8 cellular contexts compared by ENCODE assay signal in the genomic region with DNA sequence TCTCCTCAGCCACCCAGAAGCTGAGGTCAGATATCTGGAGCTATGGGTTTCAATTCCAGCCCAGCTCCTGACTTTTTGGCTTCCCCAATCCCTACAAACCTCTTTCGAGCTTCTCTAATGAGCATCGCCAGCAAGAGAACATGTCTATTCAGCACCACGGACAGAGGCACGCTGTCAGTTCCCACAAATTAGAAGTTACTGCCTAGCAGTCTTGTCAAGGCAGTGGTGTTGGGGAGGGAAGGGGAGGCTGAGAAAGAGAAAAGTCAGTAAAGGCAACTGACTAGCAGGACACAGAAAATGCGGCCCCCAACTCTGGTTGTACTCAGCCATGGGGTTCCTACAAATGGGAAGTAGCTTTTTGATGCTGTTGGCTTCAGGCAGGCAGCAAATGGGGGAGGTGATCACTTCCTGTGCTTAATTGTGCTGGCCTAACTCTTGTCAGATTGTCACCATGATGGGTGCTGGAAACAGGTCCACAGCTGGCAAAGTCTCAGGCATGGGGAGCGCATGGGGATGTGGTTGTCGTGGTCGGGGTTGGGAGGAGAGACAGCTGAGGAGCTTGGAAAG.
A peak's percentile ranks its signal among the peaks of the same experiment; 100 is the strongest.
DNase-seq lines count a peak whose midpoint lies in the region; ATAC-seq and TF ChIP-seq lines count a peak whose summit lies in the region.

No MANE protein-coding gene starts in this region.

- ATAC-seq in HCT116 (peak; percentile 58; the same call in 1 of the 2 replicates), GM19324 (IDR thresholded peaks at IDR 0.05; ENCODE audit: low FRiP score, unreplicated experiment) (no peak), HG02588 (IDR thresholded peaks at IDR 0.05; ENCODE audit: unreplicated experiment) (no peak)
- ATAC-seq in CD8-positive, alpha-beta T cell = no peak

- POLR2A ChIA-PET in HCT116 (lab: Charles Lee) = no interaction called here
- POLR2A ChIA-PET in activated CD4-positive, alpha-beta T cell treated with anti-CD3 and anti-CD28 coated beads, Interleukin-2, amount 10 ng/mL, durations not matched to agents 7 days and 5 days (lab: Charles Lee) = no interaction called here
- POLR2A ChIA-PET in CD8-positive, alpha-beta T cell (lab: Charles Lee) = no interaction called here

- no peak overlapping the region for H3K27ac ChIP-seq in HCT116 (ENCODE audit: low read depth, low read length)
- H3K27ac ChIP-seq in CD8-positive, alpha-beta T cell (ENCODE audit: low read depth, low read length) = no peak overlapping the region

- TF ChIP-seq CTCF in AG10803 (conservative IDR thresholded peaks at IDR 0.05; ENCODE audit: low read length) (no peak), HCT116 (IDR thresholded peaks at IDR 0.05 in 2 of 3, conservative IDR thresholded peaks at IDR 0.05 in 1 of 3; ENCODE audit: borderline replicate concordance in 1 of 3, insufficient read depth in 1 of 3, low read depth in 2 of 3, low read length in 2 of 3) (no peak), type B pancreatic cell (conservative IDR thresholded peaks at IDR 0.05) (no peak)
- TF ChIP-seq CTCF in CD8-positive, alpha-beta T cell (IDR thresholded peaks at IDR 0.05) = no peak

- H3K4me1 Mint-ChIP-seq in activated CD4-positive, alpha-beta T cell treated with anti-CD3 and anti-CD28 coated beads, Interleukin-2, amount 10 ng/mL, durations not matched to agents 7 days and 5 days = no peaks in the 10 kb centered on the region
- no peaks in the 10 kb centered on the region for H3K4me1 Mint-ChIP-seq in CD8-positive, alpha-beta T cell (ENCODE audit: low read depth)
- no peaks in the 10 kb centered on the region for H3K4me1 Mint-ChIP-seq in type B pancreatic cell (ENCODE audit: unreplicated experiment)

- TF ChIP-seq POLR2A in HCT116 (IDR thresholded peaks at IDR 0.05; ENCODE audit: borderline replicate concordance, extremely low read depth, insufficient read depth, insufficient read length) = no peak

- H3K4me2 ChIP-seq in HCT116 (ENCODE audit: low read length) = no peak overlapping the region

- no peaks in the 10 kb centered on the region for H3K36me3 Mint-ChIP-seq in activated CD4-positive, alpha-beta T cell treated with anti-CD3 and anti-CD28 coated beads, Interleukin-2, amount 10 ng/mL, durations not matched to agents 7 days and 5 days (ENCODE audit: low read depth)
- H3K36me3 Mint-ChIP-seq in CD8-positive, alpha-beta T cell = no peaks in the 10 kb centered on the region
- H3K36me3 Mint-ChIP-seq in type B pancreatic cell = no peaks in the 10 kb centered on the region

- no peaks in the 10 kb centered on the region for H3K79me2 ChIP-seq in HCT116 (ENCODE audit: insufficient read depth, low read length)

- H3K4me3 ChIP-seq in AG10803 (ENCODE audit: low read length) = no peak overlapping the region
- H3K4me3 ChIP-seq in HCT116 (replicated peaks in 1 of 2; ENCODE audit: low read depth in 1 of 2, low read length in 2 of 2) = no peak overlapping the region
- no peak overlapping the region for H3K4me3 ChIP-seq in CD8-positive, alpha-beta T cell (ENCODE audit: low read depth, low read length)

- intact Hi-C loops in HCT116 (cut with micrococcal nuclease) = no loop called here
- intact Hi-C loops in CD8-positive, alpha-beta T cell (cut with DNase I, micrococcal nuclease) = no loop called here

- peaks cover 3% of the 10 kb centered on the region for H3K9me3 Mint-ChIP-seq in activated CD4-positive, alpha-beta T cell treated with anti-CD3 and anti-CD28 coated beads, Interleukin-2, amount 10 ng/mL, durations not matched to agents 7 days and 5 days
- H3K9me3 Mint-ChIP-seq in CD8-positive, alpha-beta T cell = no peaks in the 10 kb centered on the region
- H3K9me3 Mint-ChIP-seq in type B pancreatic cell = peaks cover 6% of the 10 kb centered on the region

- H3K9me2 ChIP-seq in HCT116 (ENCODE audit: insufficient read depth) = no peaks in the 10 kb centered on the region

- peak; percentile 58 for DNase-seq in AG10803 (ENCODE audit: low read depth)
- DNase-seq in HCT116 (ENCODE audit: low read depth, low spot score) = no peak
- DNase-seq in activated CD4-positive, alpha-beta T cell treated with anti-CD3 and anti-CD28 coated beads, Interleukin-2, amount 10 ng/mL, durations not matched to agents 7 days and 5 days = peak; percentile 55
- DNase-seq in iPS-NIHi7 (ENCODE audit: extremely low spot score) = peak; percentile 88
- DNase-seq in CD8-positive, alpha-beta T cell = no peak
- no peak for DNase-seq in type B pancreatic cell (ENCODE audit: extremely low spot score, unreplicated experiment)

- H3K27me3 ChIP-seq in HCT116 (ENCODE audit: insufficient read depth, low read length) = peaks cover 27% of the 10 kb centered on the region
- no peaks in the 10 kb centered on the region for H3K27me3 ChIP-seq in CD8-positive, alpha-beta T cell (ENCODE audit: insufficient read depth, low read length)

- RAD21 ChIA-PET in HCT116 (lab: Charles Lee; ENCODE audit: low non-redundant PET in 1 of 2, low total read pairs in 2 of 2, uncharacterized antibody in 2 of 2, unreplicated experiment in 2 of 2) = no interaction called here

- H3K9me3 ChIP-seq in HCT116 (ENCODE audit: control insufficient read depth in 1 of 2, insufficient read depth in 1 of 2, low read depth in 1 of 2, low read length in 2 of 2) = no peaks in the 10 kb centered on the region
- no peaks in the 10 kb centered on the region for H3K9me3 ChIP-seq in CD8-positive, alpha-beta T cell (ENCODE audit: low read length)

- no peaks in the 10 kb centered on the region for H3K36me3 ChIP-seq in HCT116 (ENCODE audit: control insufficient read depth in 1 of 2, insufficient read depth in 2 of 2, low read length in 2 of 2)
- H3K36me3 ChIP-seq in CD8-positive, alpha-beta T cell (ENCODE audit: insufficient read depth, low read length) = no peaks in the 10 kb centered on the region

- H3K27ac Mint-ChIP-seq in activated CD4-positive, alpha-beta T cell treated with anti-CD3 and anti-CD28 coated beads, Interleukin-2, amount 10 ng/mL, durations not matched to agents 7 days and 5 days = no peak overlapping the region
- H3K27ac Mint-ChIP-seq in CD8-positive, alpha-beta T cell = no peak overlapping the region
- no peak overlapping the region for H3K27ac Mint-ChIP-seq in type B pancreatic cell

- no peaks in the 10 kb centered on the region for H4K20me1 ChIP-seq in HCT116 (ENCODE audit: insufficient read depth)

- H3K4me1 ChIP-seq in HCT116 (ENCODE audit: control insufficient read depth in 1 of 2, insufficient read depth in 2 of 2, low read length in 2 of 2) = no peaks in the 10 kb centered on the region
- no peaks in the 10 kb centered on the region for H3K4me1 ChIP-seq in CD8-positive, alpha-beta T cell (ENCODE audit: insufficient read depth, low read length)

- TF ChIP-seq RAD21 in HCT116 (IDR thresholded peaks at IDR 0.05; ENCODE audit: low read depth) = no peak

- H2AFZ ChIP-seq in HCT116 (ENCODE audit: low read depth, low read length, poor library complexity, severe bottlenecking) = no peak overlapping the region

- H3K9ac ChIP-seq in HCT116 (ENCODE audit: low read length) = no peak overlapping the region

- CTCF ChIA-PET in HCT116 (lab: Charles Lee) = no interaction called here
- CTCF ChIA-PET in activated CD4-positive, alpha-beta T cell treated with anti-CD3 and anti-CD28 coated beads, Interleukin-2, amount 10 ng/mL, durations not matched to agents 7 days and 5 days (lab: Charles Lee) = no interaction called here
- CTCF ChIA-PET in CD8-positive, alpha-beta T cell (lab: Charles Lee) = no interaction called here

- no peak overlapping the region for H3K4me3 Mint-ChIP-seq in activated CD4-positive, alpha-beta T cell treated with anti-CD3 and anti-CD28 coated beads, Interleukin-2, amount 10 ng/mL, durations not matched to agents 7 days and 5 days
- H3K4me3 Mint-ChIP-seq in CD8-positive, alpha-beta T cell = no peak overlapping the region
- no peak overlapping the region for H3K4me3 Mint-ChIP-seq in type B pancreatic cell

- H3K27me3 Mint-ChIP-seq in activated CD4-positive, alpha-beta T cell treated with anti-CD3 and anti-CD28 coated beads, Interleukin-2, amount 10 ng/mL, durations not matched to agents 7 days and 5 days = no peaks in the 10 kb centered on the region
- peaks cover 11% of the 10 kb centered on the region for H3K27me3 Mint-ChIP-seq in CD8-positive, alpha-beta T cell (ENCODE audit: low read depth)
- peaks cover 46% of the 10 kb centered on the region for H3K27me3 Mint-ChIP-seq in type B pancreatic cell

- no TSS peak for BruUV-seq in HCT116 (replicated peaks; lab: Mats Ljungman, UMichigan)

TF ChIP-seq in HCT116, 20 proteins besides CTCF, POLR2A, EP300 and RAD21:
- TF ChIP-seq, protein P1, sequence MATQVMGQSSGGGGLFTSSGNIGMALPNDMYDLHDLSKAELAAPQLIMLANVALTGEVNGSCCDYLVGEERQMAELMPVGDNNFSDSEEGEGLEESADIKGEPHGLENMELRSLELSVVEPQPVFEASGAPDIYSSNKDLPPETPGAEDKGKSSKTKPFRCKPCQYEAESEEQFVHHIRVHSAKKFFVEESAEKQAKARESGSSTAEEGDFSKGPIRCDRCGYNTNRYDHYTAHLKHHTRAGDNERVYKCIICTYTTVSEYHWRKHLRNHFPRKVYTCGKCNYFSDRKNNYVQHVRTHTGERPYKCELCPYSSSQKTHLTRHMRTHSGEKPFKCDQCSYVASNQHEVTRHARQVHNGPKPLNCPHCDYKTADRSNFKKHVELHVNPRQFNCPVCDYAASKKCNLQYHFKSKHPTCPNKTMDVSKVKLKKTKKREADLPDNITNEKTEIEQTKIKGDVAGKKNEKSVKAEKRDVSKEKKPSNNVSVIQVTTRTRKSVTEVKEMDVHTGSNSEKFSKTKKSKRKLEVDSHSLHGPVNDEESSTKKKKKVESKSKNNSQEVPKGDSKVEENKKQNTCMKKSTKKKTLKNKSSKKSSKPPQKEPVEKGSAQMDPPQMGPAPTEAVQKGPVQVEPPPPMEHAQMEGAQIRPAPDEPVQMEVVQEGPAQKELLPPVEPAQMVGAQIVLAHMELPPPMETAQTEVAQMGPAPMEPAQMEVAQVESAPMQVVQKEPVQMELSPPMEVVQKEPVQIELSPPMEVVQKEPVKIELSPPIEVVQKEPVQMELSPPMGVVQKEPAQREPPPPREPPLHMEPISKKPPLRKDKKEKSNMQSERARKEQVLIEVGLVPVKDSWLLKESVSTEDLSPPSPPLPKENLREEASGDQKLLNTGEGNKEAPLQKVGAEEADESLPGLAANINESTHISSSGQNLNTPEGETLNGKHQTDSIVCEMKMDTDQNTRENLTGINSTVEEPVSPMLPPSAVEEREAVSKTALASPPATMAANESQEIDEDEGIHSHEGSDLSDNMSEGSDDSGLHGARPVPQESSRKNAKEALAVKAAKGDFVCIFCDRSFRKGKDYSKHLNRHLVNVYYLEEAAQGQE (IDR thresholded peaks at IDR 0.05; ENCODE audit: low read depth) = peak; percentile 90
- TF ChIP-seq ZNF274 (IDR thresholded peaks at IDR 0.05; ENCODE audit: low read depth, low read length) = no peak

Comparison
In these comparisons a context has a peak if more than half of its experiments do, and no peak if none do; other contexts are left out.
1. DNase-seq: peak in AG10803 (single experiment), activated CD4-positive, alpha-beta T cell treated with anti-CD3 and anti-CD28 coated beads, Interleukin-2, amount 10 ng/mL, durations not matched to agents 7 days and 5 days (single experiment) and iPS-NIHi7 (single experiment); none in HCT116 (single experiment), CD8-positive, alpha-beta T cell (0 of 7) and type B pancreatic cell (single experiment).